23 cellular contexts compared by ENCODE assay signal in genomic region chr1:248155927-248156326, GRCh38. TPM values are rescaled to one million over a fixed set of nuclear protein-coding genes. Genes with fewer than 3 reads are reported as not detected.
DNase-seq lines count a peak whose midpoint lies in the region; ATAC-seq, FAIRE-seq and TF ChIP-seq lines count a peak whose summit lies in the region.
"Had no signal": no experiment of that assay in that cellular context is flagged by ENCODE, and none has a peak within 500 bp of the region (broad histone marks: within the 10 kb centered on the region; RNA-seq: fewer than 3 reads in every experiment).

No MANE protein-coding gene starts in this region.

- H2AFZ ChIP-seq in GM12878 (ENCODE audit: control insufficient read depth, low read depth, low read length) = no peak overlapping the region
- no peak overlapping the region for H2AFZ ChIP-seq in OCI-LY7 (ENCODE audit: low read length)

- no peak for ATAC-seq in GM12878
- ATAC-seq in GM18909 (IDR thresholded peaks at IDR 0.05; ENCODE audit: poor library complexity, unreplicated experiment) = no peak
- ATAC-seq: CD8-positive, alpha-beta T cell; Panc1; SK-N-SH treated with all-trans-retinoic acid at 6 μM for 48 hours; T-cell had no signal

- FAIRE-seq in H54 (lab: Jason Lieb, UNC) (peak; percentile 77), GM12878 (lab: Jason Lieb, UNC) (no peak)
- FAIRE-seq: GM12891, TTC549 had no signal

- POLR2A ChIA-PET in GM12878 (lab: Charles Lee) (no interaction called here), A673 (lab: Charles Lee; ENCODE audit: low non-redundant PET) (no interaction called here), OCI-LY7 (lab: Charles Lee) (no interaction called here)

- BruUV-seq in GM12878 (replicated peaks; lab: Mats Ljungman, UMichigan) (no TSS peak), A673 (replicated peaks; lab: Mats Ljungman, UMichigan) (no TSS peak), OCI-LY7 (replicated peaks; lab: Mats Ljungman, UMichigan) (no TSS peak)

- H3K27ac ChIP-seq in GM12878 (ENCODE audit: control insufficient read depth, insufficient read depth) (no peak overlapping the region), A673 (ENCODE audit: low read depth, low read length, poor library complexity, severe bottlenecking) (no peak overlapping the region), OCI-LY7 (ENCODE audit: low read depth, low read length, poor library complexity, severe bottlenecking) (no peak overlapping the region)
- no peak overlapping the region for H3K27ac ChIP-seq in effector memory CD4-positive, alpha-beta T cell (ENCODE audit: insufficient read depth, low read length, poor library complexity, severe bottlenecking)

- no peak overlapping the region for H3K4me2 ChIP-seq in GM12878 (ENCODE audit: control insufficient read depth, insufficient read depth)
- H3K4me2 ChIP-seq in OCI-LY7 (ENCODE audit: low read length) = no peak overlapping the region

- no peaks in the 10 kb centered on the region for H3K9me3 ChIP-seq in GM12878 (replicated peaks; ENCODE audit: control insufficient read depth, insufficient read depth, low read length)
- H3K9me3 ChIP-seq in A673 (ENCODE audit: low read depth, low read length, poor library complexity, severe bottlenecking) = peaks cover 25% of the 10 kb centered on the region
- H3K9me3 ChIP-seq in effector memory CD4-positive, alpha-beta T cell (ENCODE audit: control insufficient read depth, low read length) = no peaks in the 10 kb centered on the region
- no peaks in the 10 kb centered on the region for H3K9me3 ChIP-seq in OCI-LY7 (ENCODE audit: low read length)

- no peaks in the 10 kb centered on the region for H4K20me1 ChIP-seq in GM12878 (ENCODE audit: control insufficient read depth, insufficient read depth)
- no peaks in the 10 kb centered on the region for H4K20me1 ChIP-seq in OCI-LY7 (ENCODE audit: insufficient read depth, low read length)

- no peak for TF ChIP-seq POLR2A in H54 (IDR thresholded peaks at IDR 0.05; ENCODE audit: low read depth, low read length)
- no peak for TF ChIP-seq POLR2A in NB4 (IDR thresholded peaks at IDR 0.05; ENCODE audit: extremely low read depth, insufficient read length)
- TF ChIP-seq POLR2A in GM12878 (IDR thresholded peaks at IDR 0.05; ENCODE audit: low read depth, low read length) = no peak

- no peak for TF ChIP-seq RAD21 in GM12878 (IDR thresholded peaks at IDR 0.05; ENCODE audit: insufficient read depth, low read depth, low read length)

- no peaks in the 10 kb centered on the region for H3K9me2 ChIP-seq in OCI-LY7 (ENCODE audit: insufficient read depth, low read length)

- intact Hi-C loops in GM12878 (cut with micrococcal nuclease; ENCODE audit: unreplicated experiment) (no loop called here), A673 (cut with micrococcal nuclease; ENCODE audit: unreplicated experiment) (no loop called here), OCI-LY7 (cut with micrococcal nuclease; ENCODE audit: unreplicated experiment) (no loop called here)

- CTCF ChIA-PET in GM12878 (lab: Yijun Ruan, JAX) (interaction anchor here (1.2 kb wide), 1 partner anchor 87 kb away, joined by 3 read pairs; no protein-coding TSS in a partner anchor), A673 (lab: Charles Lee) (no interaction called here), OCI-LY7 (lab: Charles Lee; ENCODE audit: unreplicated experiment) (no interaction called here)

- SMC1A ChIA-PET in GM12878 (lab: Charles Lee; ENCODE audit: uncharacterized antibody, unreplicated experiment) = interaction anchor here (0.5 kb wide), 1 partner anchor 48 kb away, joined by 3 read pairs; no protein-coding TSS in a partner anchor

- RAD21 ChIA-PET in GM12878 (lab: Charles Lee; ENCODE audit: unreplicated experiment) = no interaction called here

- H3K4me3 ChIP-seq in GM12865 (ENCODE audit: low read depth, low read length) (no peak overlapping the region), NB4 (ENCODE audit: low read depth, low read length) (no peak overlapping the region), GM12878 (no peak overlapping the region), A673 (ENCODE audit: low read depth, low read length, poor library complexity, severe bottlenecking) (no peak overlapping the region), OCI-LY7 (ENCODE audit: low read depth, low read length, poor library complexity, severe bottlenecking) (no peak overlapping the region)
- no peak overlapping the region for H3K4me3 ChIP-seq in effector memory CD4-positive, alpha-beta T cell (ENCODE audit: insufficient read depth, low read depth, low read length, poor library complexity, severe bottlenecking)

- in situ Hi-C loops in GM12878 (cut with MboI) = no loop called here

- H3K79me2 ChIP-seq in GM12878 (ENCODE audit: control insufficient read depth, insufficient read depth, low read length) = no peaks in the 10 kb centered on the region
- H3K79me2 ChIP-seq in OCI-LY7 (ENCODE audit: insufficient read depth, low read depth, low read length) = no peaks in the 10 kb centered on the region

- no peak for TF ChIP-seq EP300 in GM12878 (IDR thresholded peaks at IDR 0.05; ENCODE audit: borderline replicate concordance in 1 of 2, control insufficient read depth in 1 of 2, low read depth in 2 of 2, low read length in 2 of 2)

- TF ChIP-seq CTCF in GM12865 (IDR thresholded peaks at IDR 0.05; ENCODE audit: insufficient read depth, low read depth, low read length, missing control alignments) (no peak), NB4 (IDR thresholded peaks at IDR 0.05; ENCODE audit: low read depth, low read length) (no peak), GM12878 (IDR thresholded peaks at IDR 0.05 in 2 of 3, conservative IDR thresholded peaks at IDR 0.05 in 1 of 3; ENCODE audit: control insufficient read depth in 2 of 3, extremely low read depth in 1 of 3, insufficient read depth in 1 of 3, low read depth in 3 of 3, low read length in 3 of 3) (no peak), A673 (conservative IDR thresholded peaks at IDR 0.05; ENCODE audit: low read depth, low read length) (no peak), OCI-LY7 (conservative IDR thresholded peaks at IDR 0.05; ENCODE audit: low read length) (no peak)

- H3K27me3 ChIP-seq in GM12878 (replicated peaks in 1 of 2; ENCODE audit: control insufficient read depth in 2 of 2, insufficient read depth in 2 of 2, low read length in 1 of 2) (no peaks in the 10 kb centered on the region), A673 (replicated peaks; ENCODE audit: insufficient read depth, low read depth, low read length, poor library complexity) (no peaks in the 10 kb centered on the region)
- H3K27me3 ChIP-seq in effector memory CD4-positive, alpha-beta T cell (replicated peaks; ENCODE audit: control insufficient read depth, insufficient read depth, low read length, poor library complexity, severe bottlenecking) = no peaks in the 10 kb centered on the region

- H3K9ac ChIP-seq in GM12878 (ENCODE audit: control insufficient read depth, insufficient read depth, low read length) = no peak overlapping the region

- WGBS in GM12878 (ENCODE audit: insufficient coverage, insufficient replicate concordance, low lambda C conversion rate, missing lambda C conversion rate) = 30% methylated on average over 1 of the region's 1 CpG

- peak; percentile 8 for DNase-seq in GM12865 (ENCODE audit: low read depth)
- no peak for DNase-seq in H54 (ENCODE audit: insufficient read length, low spot score)
- peak; percentile 5 for DNase-seq in NB4 (ENCODE audit: low read depth)
- no peak for DNase-seq in GM12878 (ENCODE audit: low read depth, low spot score)
- no peak for DNase-seq in A673 (ENCODE audit: low spot score)
- no peak for DNase-seq in effector memory CD4-positive, alpha-beta T cell
- no peak for DNase-seq in OCI-LY7 (ENCODE audit: low spot score)
- DNase-seq: ACHN; C1 segment of cervical spinal cord; Calu3; CD8-positive, alpha-beta T cell; DMS79; NCI-H1105; NCI-H2029 treated with DMSO at 0.1 percent for 48 hours; NCI-H446 treated with DMSO at 0.1 percent for 48 hours; NCI-H526 treated with DMSO at 0.1 percent for 48 hours; T-cell had no signal

- no peaks in the 10 kb centered on the region for H3K4me1 ChIP-seq in GM12878 (ENCODE audit: control insufficient read depth, insufficient read depth, low read length)
- no peaks in the 10 kb centered on the region for H3K4me1 ChIP-seq in A673 (ENCODE audit: insufficient read depth, low read length, poor library complexity, severe bottlenecking)
- H3K4me1 ChIP-seq in effector memory CD4-positive, alpha-beta T cell (ENCODE audit: control insufficient read depth, insufficient read depth, low read length, poor library complexity, severe bottlenecking) = no peaks in the 10 kb centered on the region
- H3K4me1 ChIP-seq in OCI-LY7 (ENCODE audit: insufficient read depth, low read length, poor library complexity, severe bottlenecking) = no peaks in the 10 kb centered on the region

- H3K36me3 ChIP-seq in GM12878 (ENCODE audit: control insufficient read depth in 2 of 2, insufficient read depth in 2 of 2, low read length in 1 of 2) (no peaks in the 10 kb centered on the region), A673 (ENCODE audit: insufficient read depth, low read length, poor library complexity, severe bottlenecking) (no peaks in the 10 kb centered on the region), OCI-LY7 (ENCODE audit: insufficient read depth, low read length) (no peaks in the 10 kb centered on the region)
- no peaks in the 10 kb centered on the region for H3K36me3 ChIP-seq in effector memory CD4-positive, alpha-beta T cell (ENCODE audit: control insufficient read depth, insufficient read depth, low read length)

RNA-seq across cellular contexts. Expression of gene OR2M5, which starts 11.0 kb away (rescaled TPM):
- total RNA-seq in GM12878 (2013; cell fraction: nucleolus; rRNA removed) = not detected in 2 replicates
- total RNA-seq in GM12878 (2014; rRNA removed) (not detected in 2 replicates), GM12878 (2014; rRNA removed; fragmentation: Illumina TruSeq; extraction: Trizol) (not detected in 2 replicates), GM12878 (2021) (not detected in 2 replicates), A673 (2021) (not detected in 2 replicates), OCI-LY7 (2022) (not detected in 2 replicates)
- polyA plus RNA-seq in GM12878 (2011; ENCODE audit: low read depth) = not detected
- polyA plus RNA-seq in GM12878 (2011; rRNA removed) (not detected in 2 replicates), GM12878 (2014; fragmentation: Illumina TruSeq; extraction: Trizol) (not detected in 2 replicates), GM12878 (2014; fragmentation: Nextera tagmentation; extraction: Ambion mirVana) (not detected), GM12878 (2014; rRNA removed) (not detected in 2 replicates), GM12878 (2016; fragmentation: Nextera tagmentation; extraction: Ambion mirVana) (not detected)
- polyA plus RNA-seq in GM12878 (2011; cell fraction: cytosol; rRNA removed) = not detected in 2 replicates
- not detected in 2 replicates for polyA plus RNA-seq in GM12878 (2011; cell fraction: nucleus; rRNA removed)
- not detected in 2 replicates for polyA plus RNA-seq in GM12878 (2012)
- polyA minus RNA-seq in GM12878 (2011; rRNA and poly(A)+ RNA removed) = 0.29 TPM in 1 of 2 replicates, not detected in the other
- polyA minus RNA-seq in GM12878 (2011; cell fraction: cytosol; rRNA and poly(A)+ RNA removed) = not detected in 2 replicates
- not detected in 2 replicates for polyA minus RNA-seq in GM12878 (2011; cell fraction: nucleus; rRNA and poly(A)+ RNA removed)
- total RNA-seq in OCI-LY7 (2014; rRNA removed; shearing (Covaris generic)) = not detected in 2 replicates
- total RNA-seq: Calu3; CD8-positive, alpha-beta T cell; H4; T-cell had no signal

RNA-seq across cellular contexts. Expression of gene OR2M2, which starts 18.7 kb away (rescaled TPM):
- not detected in 2 replicates for total RNA-seq in GM12878 (2013; cell fraction: nucleolus; rRNA removed)
- total RNA-seq in GM12878 (2014; rRNA removed) = not detected in 2 replicates
- total RNA-seq in GM12878 (2014; rRNA removed; fragmentation: Illumina TruSeq; extraction: Trizol) = not detected in 2 replicates
- total RNA-seq in GM12878 (2021) = not detected in 2 replicates
- polyA plus RNA-seq in GM12878 (2011; ENCODE audit: low read depth) = not detected
- polyA plus RNA-seq in GM12878 (2011; rRNA removed) = not detected in 2 replicates
- polyA plus RNA-seq in GM12878 (2011; cell fraction: cytosol; rRNA removed) = not detected in 2 replicates
- polyA plus RNA-seq in GM12878 (2011; cell fraction: nucleus; rRNA removed) = not detected in 2 replicates
- polyA plus RNA-seq in GM12878 (2012) = not detected in 2 replicates
- not detected in 2 replicates for polyA plus RNA-seq in GM12878 (2014; fragmentation: Illumina TruSeq; extraction: Trizol)
- polyA plus RNA-seq in GM12878 (2014; fragmentation: Nextera tagmentation; extraction: Ambion mirVana) = not detected
- polyA plus RNA-seq in GM12878 (2014; rRNA removed) = not detected in 2 replicates
- polyA plus RNA-seq in GM12878 (2016; fragmentation: Nextera tagmentation; extraction: Ambion mirVana) = not detected
- not detected in 2 replicates for polyA minus RNA-seq in GM12878 (2011; rRNA and poly(A)+ RNA removed)
- polyA minus RNA-seq in GM12878 (2011; cell fraction: cytosol; rRNA and poly(A)+ RNA removed) = not detected in 2 replicates
- polyA minus RNA-seq in GM12878 (2011; cell fraction: nucleus; rRNA and poly(A)+ RNA removed) = not detected in 2 replicates
- not detected in 2 replicates for total RNA-seq in A673 (2021)
- total RNA-seq in OCI-LY7 (2014; rRNA removed; shearing (Covaris generic)) = not detected in 2 replicates
- not detected in 2 replicates for total RNA-seq in OCI-LY7 (2022)
- total RNA-seq: Calu3; CD8-positive, alpha-beta T cell; H4; T-cell had no signal

RNA-seq across cellular contexts. Expression of gene OR2M3, which starts 41.1 kb away (rescaled TPM):
- not detected in 2 replicates for total RNA-seq in GM12878 (2013; cell fraction: nucleolus; rRNA removed)
- total RNA-seq in GM12878 (2014; rRNA removed) (not detected in 2 replicates), GM12878 (2014; rRNA removed; fragmentation: Illumina TruSeq; extraction: Trizol) (not detected in 2 replicates), GM12878 (2021) (not detected in 2 replicates), A673 (2021) (0.15 and 0.19 TPM in 2 replicates), OCI-LY7 (2022) (not detected in 2 replicates)
- polyA plus RNA-seq in GM12878 (2011; ENCODE audit: low read depth) = not detected
- polyA plus RNA-seq in GM12878 (2011; rRNA removed) (not detected in 2 replicates), GM12878 (2014; fragmentation: Illumina TruSeq; extraction: Trizol) (not detected in 2 replicates), GM12878 (2014; fragmentation: Nextera tagmentation; extraction: Ambion mirVana) (not detected), GM12878 (2014; rRNA removed) (not detected in 2 replicates), GM12878 (2016; fragmentation: Nextera tagmentation; extraction: Ambion mirVana) (under 1 TPM in 1 of 2 experiments, not detected in 1; 0.05 TPM)
- not detected in 2 replicates for polyA plus RNA-seq in GM12878 (2011; cell fraction: cytosol; rRNA removed)
- polyA plus RNA-seq in GM12878 (2011; cell fraction: nucleus; rRNA removed) = not detected in 2 replicates
- not detected in 2 replicates for polyA plus RNA-seq in GM12878 (2012)
- polyA minus RNA-seq in GM12878 (2011; rRNA and poly(A)+ RNA removed) = not detected in 2 replicates
- polyA minus RNA-seq in GM12878 (2011; cell fraction: cytosol; rRNA and poly(A)+ RNA removed) = not detected in 2 replicates
- under 0.01 TPM in 1 of 2 replicates, not detected in the other for polyA minus RNA-seq in GM12878 (2011; cell fraction: nucleus; rRNA and poly(A)+ RNA removed)
- not detected in 2 replicates for total RNA-seq in OCI-LY7 (2014; rRNA removed; shearing (Covaris generic))
- total RNA-seq: Calu3; CD8-positive, alpha-beta T cell; T-cell had no signal

Comparison
In these comparisons a context has a peak if more than half of its experiments do, and no peak if none do; other contexts are left out.
1. DNase-seq: peak in GM12865 (single experiment) and NB4 (single experiment); none in H54 (single experiment), GM12878 (single experiment), A673 (single experiment), effector memory CD4-positive, alpha-beta T cell (0 of 3) and OCI-LY7 (single experiment).